Comparison of ENCODE assay signal across 8 cellular contexts in the genomic region with DNA sequence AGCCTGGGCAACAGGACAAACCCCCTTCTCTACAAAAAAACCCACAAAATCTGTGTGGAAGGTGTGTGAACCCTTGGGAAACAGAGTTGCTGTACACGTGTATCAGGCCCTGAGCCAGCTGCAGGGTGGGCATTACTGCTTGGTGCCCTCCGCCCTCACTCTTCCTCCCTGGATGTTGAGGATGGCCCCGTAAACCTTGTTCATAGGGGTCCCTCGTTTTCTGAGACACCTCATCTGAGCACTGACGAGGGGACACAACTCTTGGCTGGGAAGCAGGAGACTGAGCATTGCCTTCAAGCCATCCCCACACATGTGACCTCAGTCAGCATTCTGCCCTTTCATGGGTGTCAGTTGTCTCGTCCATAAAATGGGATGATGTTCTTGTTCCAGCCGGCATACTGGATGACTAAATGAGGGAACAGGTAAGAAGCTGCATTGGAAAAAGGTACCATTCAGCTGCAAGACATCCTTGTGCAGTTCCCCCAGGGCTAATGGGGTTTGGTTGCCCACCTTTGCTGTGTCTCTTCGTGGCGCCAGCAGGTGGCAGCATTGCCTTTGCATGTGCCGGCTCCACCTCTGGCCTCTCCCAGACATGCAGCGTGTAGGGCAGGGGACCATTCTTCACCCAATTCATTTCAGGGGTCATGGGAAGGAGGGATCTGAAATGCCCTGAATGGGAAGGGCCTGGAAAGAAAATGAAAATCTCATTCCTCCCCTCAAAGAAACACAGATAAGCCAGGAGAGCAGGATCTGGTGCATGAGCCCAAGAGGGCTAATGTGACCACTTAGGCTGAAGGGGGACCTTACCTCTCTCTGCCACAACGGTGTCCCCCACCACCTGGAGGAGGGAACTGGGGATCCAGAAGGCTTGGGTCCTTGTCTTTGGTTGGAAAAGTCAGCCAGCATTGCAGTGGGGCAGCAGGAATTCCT.
A peak's percentile ranks its signal among the peaks of the same experiment; 100 is the strongest.
DNase-seq lines count a peak whose midpoint lies in the region; ATAC-seq and TF ChIP-seq lines count a peak whose summit lies in the region.

No MANE protein-coding gene starts in this region.

- in situ Hi-C loops in T47D (cut with HindIII; ENCODE audit: low pct_unique_long_range_greater_than_20kb, low sequenced_read_pairs) = no loop called here

- TF ChIP-seq CTCF in VCaP (conservative IDR thresholded peaks at IDR 0.05) = peak; percentile 91

- ATAC-seq in HG02852 (IDR thresholded peaks at IDR 0.05; ENCODE audit: unreplicated experiment) = peak; percentile 84

- DNase-seq in NCI-H2029 (lab: John Stamatoyannopoulos, UW) = peak; percentile 27
- no peak for DNase-seq in NCI-H2029 treated with DMSO at 0.1 percent for 48 hours (lab: John Stamatoyannopoulos, UW)
- peak; percentile 42 for DNase-seq in NCI-H2171 (lab: John Stamatoyannopoulos, UW)
- peak; percentile 60 to 71 for DNase-seq in T47D (ENCODE audit: low read depth in 1 of 2, low spot score in 1 of 2)
- DNase-seq in islet precursor cell = peak; percentile 89
- peak; percentile 50 to 51 for DNase-seq in stimulated activated CD4-positive, alpha-beta T cell treated with anti-CD3 and anti-CD28 coated beads, Interleukin-15, amount 100 ng/mL, for 48 hours (ENCODE audit: low read depth in 2 of 2)

- no peak overlapping the region for H3K27ac ChIP-seq in VCaP
